ENCODE assay signal across 9 cellular contexts in genomic region chr16:2150418-2151187, GRCh38. TPM values are rescaled to one million over a fixed set of nuclear protein-coding genes. Genes with fewer than 3 reads are reported as not detected.
DNase-seq lines count a peak whose midpoint lies in the region; ATAC-seq, FAIRE-seq and TF ChIP-seq lines count a peak whose summit lies in the region.
"Had no signal": no experiment of that assay in that cellular context is flagged by ENCODE, and none has a peak within 500 bp of the region (broad histone marks: within the 10 kb centered on the region; RNA-seq: fewer than 3 reads in every experiment).

No MANE protein-coding gene starts in this region.

- DNase-seq in HFF-Myc (ENCODE audit: extremely low read depth, low read depth) = no peak
- DNase-seq in SHP77 (lab: John Stamatoyannopoulos, UW) = peak; percentile 78 to 81
- DNase-seq in keratinocyte (ENCODE audit: low read depth, low spot score) = no peak
- no peak for DNase-seq in pons (ENCODE audit: low spot score)
- no peak for DNase-seq in trophoblast cell
- DNase-seq in T1000 (lab: John Stamatoyannopoulos, UW) = no peak

- no peak for FAIRE-seq in keratinocyte (lab: Jason Lieb, UNC)

- H3K4ac ChIP-seq in trophoblast cell (ENCODE audit: low read depth, low read length) = no peak overlapping the region

- H3K9ac ChIP-seq in keratinocyte (ENCODE audit: control insufficient read depth, extremely low read depth, insufficient read depth, low read length) = peak overlapping the region; percentile 7
- no peak overlapping the region for H3K9ac ChIP-seq in trophoblast cell (ENCODE audit: low read length)

- H2AK5ac ChIP-seq in trophoblast cell (ENCODE audit: low read length) = no peak overlapping the region

- no peak overlapping the region for H2BK12ac ChIP-seq in trophoblast cell (ENCODE audit: low read length)

- H3K9me3 ChIP-seq in keratinocyte (ENCODE audit: control insufficient read depth, low read depth, low read length) = no peaks in the 10 kb centered on the region
- peaks cover 2% of the 10 kb centered on the region for H3K9me3 ChIP-seq in trophoblast cell (ENCODE audit: insufficient read depth, low read depth, low read length)
- H3K9me3 ChIP-seq: upper lobe of left lung had no signal

- ATAC-seq in HG02678 (IDR thresholded peaks at IDR 0.05; ENCODE audit: unreplicated experiment) = no peak

- H4K8ac ChIP-seq in trophoblast cell (ENCODE audit: low read depth, low read length) = no peak overlapping the region

- no peak overlapping the region for H4K91ac ChIP-seq in trophoblast cell (ENCODE audit: low read depth, low read length)

- H3K79me1 ChIP-seq in trophoblast cell (ENCODE audit: low read length) = peaks cover 16% of the 10 kb centered on the region

- WGBS in trophoblast cell (ENCODE audit: extremely low coverage, insufficient coverage, insufficient read length) = no CpG with 5 or more reads among the region's 18 CpGs

- H4K20me1 ChIP-seq in keratinocyte (ENCODE audit: control insufficient read depth, extremely low read depth, insufficient read depth, low read length) = peaks cover 34% of the 10 kb centered on the region

- H3K79me2 ChIP-seq in keratinocyte (ENCODE audit: control insufficient read depth, insufficient read depth, low read length) (peaks cover 26% of the 10 kb centered on the region), trophoblast cell (ENCODE audit: control insufficient read depth, insufficient read depth, low read length, poor library complexity) (peaks cover 19% of the 10 kb centered on the region)

- peaks cover 4% of the 10 kb centered on the region for H3K9me1 ChIP-seq in keratinocyte (ENCODE audit: control insufficient read depth, extremely low read depth, insufficient read depth, low read length)

- H3K4me2 ChIP-seq in keratinocyte (ENCODE audit: control insufficient read depth, extremely low read depth, insufficient read depth, low read depth, low read length) (peak overlapping the region; percentile 11), trophoblast cell (ENCODE audit: low read length) (no peak overlapping the region)

- H3K18ac ChIP-seq in trophoblast cell (ENCODE audit: low read length) = no peak overlapping the region

- H3K27ac ChIP-seq in C4-2B = peak overlapping the region; percentile 99
- no peak overlapping the region for H3K27ac ChIP-seq in keratinocyte (ENCODE audit: control insufficient read depth, insufficient read depth, low read length)
- H3K27ac ChIP-seq in trophoblast cell (ENCODE audit: low read depth, low read length) = no peak overlapping the region

- H3K36me3 ChIP-seq in keratinocyte (ENCODE audit: control insufficient read depth in 2 of 2, extremely low read depth in 1 of 2, insufficient read depth in 2 of 2, low read length in 2 of 2) = peaks cover 13 to 31% of the 10 kb centered on the region in 2 experiments
- H3K36me3 ChIP-seq in trophoblast cell (ENCODE audit: control insufficient read depth in 1 of 2, insufficient read depth in 2 of 2, low read length in 2 of 2) = peaks cover 22 to 24% of the 10 kb centered on the region in 2 experiments

- TF ChIP-seq CTCF in C4-2B (conservative IDR thresholded peaks at IDR 0.05) (peak; percentile 17), HFF-Myc (IDR thresholded peaks at IDR 0.05; ENCODE audit: low read depth, low read length, missing control alignments) (peak; percentile 3), keratinocyte (optimal IDR thresholded peaks at IDR 0.05 in 1 of 3, IDR thresholded peaks at IDR 0.05 in 1 of 3, conservative IDR thresholded peaks at IDR 0.05 in 1 of 3; ENCODE audit: extremely low read depth in 1 of 3, insufficient read depth in 2 of 3, low read length in 3 of 3) (peak in 2 of 3 experiments; percentile 8 to 10)

- H3K14ac ChIP-seq in trophoblast cell (ENCODE audit: low read length) = no peak overlapping the region

- H4K12ac ChIP-seq in trophoblast cell (ENCODE audit: low read depth, low read length) = no peak overlapping the region

- dilution Hi-C loops in keratinocyte (cut with MboI; ENCODE audit: extremely low pct_ligation_motif_present, low sequenced_read_pairs) = no loop called here

- H3K4me3 ChIP-seq in HFF-Myc (replicated peaks; ENCODE audit: low read depth, low read length) = no peak overlapping the region
- no peak overlapping the region for H3K4me3 ChIP-seq in keratinocyte (ENCODE audit: control insufficient read depth in 2 of 3, extremely low read depth in 1 of 3, insufficient read depth in 2 of 3, low read depth in 1 of 3, low read length in 3 of 3)
- H3K4me3 ChIP-seq in trophoblast cell (ENCODE audit: low read depth, low read length) = no peak overlapping the region
- H3K4me3 ChIP-seq: upper lobe of left lung had no signal

- no peak overlapping the region for H3K23ac ChIP-seq in trophoblast cell (ENCODE audit: low read length)

- peaks cover 42% of the 10 kb centered on the region for H3K4me1 ChIP-seq in keratinocyte (ENCODE audit: control insufficient read depth, extremely low read depth, insufficient read depth, low read length)
- H3K4me1 ChIP-seq in trophoblast cell (ENCODE audit: control insufficient read depth in 1 of 2, insufficient read depth in 2 of 2, low read length in 2 of 2) = peaks cover 36 to 43% of the 10 kb centered on the region in 2 experiments

- H2BK5ac ChIP-seq in trophoblast cell (ENCODE audit: low read depth, low read length, poor library complexity) = no peak overlapping the region

- H3K27me3 ChIP-seq in keratinocyte (ENCODE audit: control insufficient read depth, extremely low read depth, insufficient read depth, low read length) (no peaks in the 10 kb centered on the region), trophoblast cell (ENCODE audit: insufficient read depth, low read length) (no peaks in the 10 kb centered on the region)
- H3K27me3 ChIP-seq: upper lobe of left lung had no signal

- H2BK120ac ChIP-seq in trophoblast cell (ENCODE audit: insufficient read depth, low read length, poor library complexity) = no peak overlapping the region

- H2AFZ ChIP-seq in keratinocyte (ENCODE audit: control insufficient read depth, low read length) (no peak overlapping the region), trophoblast cell (ENCODE audit: insufficient read depth, low read length, poor library complexity) (no peak overlapping the region)

RNA-seq across cellular contexts. Expression of gene RAB26, which starts 2.2 kb away (rescaled TPM):
- polyA plus RNA-seq in keratinocyte = 0.44 to 0.91 TPM (median 0.58 TPM) in 3 replicates
- not detected for polyA plus RNA-seq in keratinocyte (2011; ENCODE audit: low read depth)
- 0.21 and 0.70 TPM in 2 replicates for polyA plus RNA-seq in keratinocyte (2011; cell fraction: cytosol; rRNA removed)
- 1.0 and 2.2 TPM in 2 replicates for polyA plus RNA-seq in keratinocyte (2011; cell fraction: nucleus; rRNA removed)
- 0.83 and 1.5 TPM in 2 replicates for polyA plus RNA-seq in keratinocyte (2012; ENCODE audit: low replicate concordance)
- 0.23 to 0.77 TPM in 2 of 3 replicates, not detected in the other for polyA minus RNA-seq in keratinocyte
- polyA minus RNA-seq in keratinocyte (2011; cell fraction: cytosol; rRNA and poly(A)+ RNA removed) = not detected
- 0.74 and 1.2 TPM in 2 replicates for polyA minus RNA-seq in keratinocyte (2011; cell fraction: nucleus; rRNA and poly(A)+ RNA removed)
- polyA plus RNA-seq in trophoblast cell (2013) = 0.60 and 0.65 TPM in 2 replicates

RNA-seq across cellular contexts. Expression of gene TRAF7, which starts 5.0 kb away (rescaled TPM):
- 38.4 to 52.1 TPM (median 45.9 TPM) in 3 replicates for polyA plus RNA-seq in keratinocyte
- polyA plus RNA-seq in keratinocyte (2011; ENCODE audit: low read depth) = 28.3 TPM
- 37.3 and 68.2 TPM in 2 replicates for polyA plus RNA-seq in keratinocyte (2011; cell fraction: cytosol; rRNA removed)
- 51.7 and 65.5 TPM in 2 replicates for polyA plus RNA-seq in keratinocyte (2011; cell fraction: nucleus; rRNA removed)
- polyA plus RNA-seq in keratinocyte (2012; ENCODE audit: low replicate concordance) = 41.9 and 72.5 TPM in 2 replicates
- 54.2 to 122 TPM (median 60.8 TPM) in 3 replicates for polyA minus RNA-seq in keratinocyte
- polyA minus RNA-seq in keratinocyte (2011; cell fraction: cytosol; rRNA and poly(A)+ RNA removed) = 96.1 TPM
- 35.2 and 37.6 TPM in 2 replicates for polyA minus RNA-seq in keratinocyte (2011; cell fraction: nucleus; rRNA and poly(A)+ RNA removed)
- 109 and 111 TPM in 2 replicates for polyA plus RNA-seq in trophoblast cell (2013)

RNA-seq across cellular contexts. Expression of gene PKD1, which starts 14.9 kb away (rescaled TPM):
- 10.6 to 22.9 TPM (median 16.4 TPM) in 3 replicates for polyA plus RNA-seq in keratinocyte
- polyA plus RNA-seq in keratinocyte (2011; ENCODE audit: low read depth) = 11.0 TPM
- polyA plus RNA-seq in keratinocyte (2011; cell fraction: cytosol; rRNA removed) = 3.8 and 11.5 TPM in 2 replicates
- polyA plus RNA-seq in keratinocyte (2011; cell fraction: nucleus; rRNA removed) = 104 and 139 TPM in 2 replicates
- 19.6 and 30.4 TPM in 2 replicates for polyA plus RNA-seq in keratinocyte (2012; ENCODE audit: low replicate concordance)
- polyA minus RNA-seq in keratinocyte = 39.6 to 62.5 TPM (median 40.9 TPM) in 3 replicates
- 57.4 TPM for polyA minus RNA-seq in keratinocyte (2011; cell fraction: cytosol; rRNA and poly(A)+ RNA removed)
- 139 and 161 TPM in 2 replicates for polyA minus RNA-seq in keratinocyte (2011; cell fraction: nucleus; rRNA and poly(A)+ RNA removed)
- polyA plus RNA-seq in trophoblast cell (2013) = 23.3 and 23.8 TPM in 2 replicates

RNA-seq across cellular contexts. Expression of gene CASKIN1, which starts 45.8 kb away (rescaled TPM):
- polyA plus RNA-seq in keratinocyte = 0.01 to 0.45 TPM (median 0.04 TPM) in 3 replicates
- 0.07 TPM for polyA plus RNA-seq in keratinocyte (2011; ENCODE audit: low read depth)
- polyA plus RNA-seq in keratinocyte (2011; cell fraction: cytosol; rRNA removed) = 0.01 and 0.12 TPM in 2 replicates
- 0.08 and 0.27 TPM in 2 replicates for polyA plus RNA-seq in keratinocyte (2011; cell fraction: nucleus; rRNA removed)
- polyA plus RNA-seq in keratinocyte (2012; ENCODE audit: low replicate concordance) = 0.02 and 0.78 TPM in 2 replicates
- 0.03 to 0.07 TPM in 2 of 3 replicates, not detected in the other for polyA minus RNA-seq in keratinocyte
- polyA minus RNA-seq in keratinocyte (2011; cell fraction: cytosol; rRNA and poly(A)+ RNA removed) = not detected
- 0.11 TPM in 1 of 2 replicates, not detected in the other for polyA minus RNA-seq in keratinocyte (2011; cell fraction: nucleus; rRNA and poly(A)+ RNA removed)
- polyA plus RNA-seq in trophoblast cell (2013) = 0.44 and 0.67 TPM in 2 replicates

RNA-seq across cellular contexts. Expression of gene MLST8, which starts 54.7 kb away (rescaled TPM):
- 35.7 to 68.9 TPM (median 54.7 TPM) in 3 replicates for polyA plus RNA-seq in keratinocyte
- 66.9 TPM for polyA plus RNA-seq in keratinocyte (2011; ENCODE audit: low read depth)
- polyA plus RNA-seq in keratinocyte (2011; cell fraction: cytosol; rRNA removed) = 43.6 and 90.2 TPM in 2 replicates
- 36.0 and 46.8 TPM in 2 replicates for polyA plus RNA-seq in keratinocyte (2011; cell fraction: nucleus; rRNA removed)
- polyA plus RNA-seq in keratinocyte (2012; ENCODE audit: low replicate concordance) = 29.2 and 45.0 TPM in 2 replicates
- polyA minus RNA-seq in keratinocyte = 36.3 to 85.2 TPM (median 44.4 TPM) in 3 replicates
- 59.9 TPM for polyA minus RNA-seq in keratinocyte (2011; cell fraction: cytosol; rRNA and poly(A)+ RNA removed)
- 15.7 and 17.8 TPM in 2 replicates for polyA minus RNA-seq in keratinocyte (2011; cell fraction: nucleus; rRNA and poly(A)+ RNA removed)
- 37.7 and 39.2 TPM in 2 replicates for polyA plus RNA-seq in trophoblast cell (2013)

Comparison
In these comparisons a context has a peak if more than half of its experiments do, and no peak if none do; other contexts are left out.
1. DNase-seq: peak in SHP77 (2 of 2); none in HFF-Myc (single experiment), keratinocyte (single experiment), pons (single experiment), trophoblast cell (0 of 2) and T1000 (single experiment).
2. Peak in every context shown above with its lines, with median percentiles within 50 percentile points of each other: CTCF ChIP-seq.